ENCODE assay signal across 8 cellular contexts in genomic region chr5:59598547-59598874, GRCh38.
A peak's percentile ranks its signal among the peaks of the same experiment; 100 is the strongest.
DNase-seq lines count a peak whose midpoint lies in the region; ATAC-seq and TF ChIP-seq lines count a peak whose summit lies in the region.

No MANE protein-coding gene starts in this region.

- no peaks in the 10 kb centered on the region for H3K36me3 ChIP-seq in stomach smooth muscle (ENCODE audit: control insufficient read depth in 2 of 2, insufficient read depth in 2 of 2, low read length in 2 of 2)

- H3K27ac ChIP-seq in stomach smooth muscle (ENCODE audit: low read length), result no peak overlapping the region

- no peaks in the 10 kb centered on the region for H3K36me3 Mint-ChIP-seq in activated T-cell treated with anti-CD3 and anti-CD28 coated beads, Interleukin-2, amount 50 U/mL, for 4 hours (ENCODE audit: insufficient read depth)

- ATAC-seq in GM21360 (IDR thresholded peaks at IDR 0.05; ENCODE audit: unreplicated experiment), result peak; percentile 65
- ATAC-seq in activated T-cell treated with anti-CD3 and anti-CD28 coated beads, Interleukin-2, amount 50 U/mL, for 4 hours, result no peak

- H3K27me3 Mint-ChIP-seq in activated T-cell treated with anti-CD3 and anti-CD28 coated beads, Interleukin-2, amount 50 U/mL, for 4 hours (ENCODE audit: low read depth), result no peaks in the 10 kb centered on the region

- H3K9me3 ChIP-seq in stomach smooth muscle (ENCODE audit: control insufficient read depth in 2 of 2, low read length in 2 of 2), result no peaks in the 10 kb centered on the region

- no peak overlapping the region for H3K4me3 Mint-ChIP-seq in activated T-cell treated with anti-CD3 and anti-CD28 coated beads, Interleukin-2, amount 50 U/mL, for 4 hours

- peak overlapping the region in 1 of 2 donors; percentile 52 for H3K9ac ChIP-seq in stomach smooth muscle (ENCODE audit: low read length in 2 of 2)

- H3K4me1 Mint-ChIP-seq in activated T-cell treated with anti-CD3 and anti-CD28 coated beads, Interleukin-2, amount 50 U/mL, for 4 hours (ENCODE audit: low read depth), result peaks cover 3% of the 10 kb centered on the region

- no peak for TF ChIP-seq CTCF in fibroblast of pulmonary artery (IDR thresholded peaks at IDR 0.05; ENCODE audit: low read length, missing control alignments)

- H3K27me3 ChIP-seq in stomach smooth muscle (ENCODE audit: control insufficient read depth in 1 of 2, insufficient read depth in 2 of 2, low read length in 2 of 2), result no peaks in the 10 kb centered on the region

- DNase-seq in NAMALWA (ENCODE audit: low spot score) (peak; percentile 2), fibroblast of pulmonary artery (ENCODE audit: low read depth) (peak; percentile 18), T-helper 1 cell (no peak), amniotic stem cell (lab: John Stamatoyannopoulos, UW) (no peak)
- no peak for DNase-seq in activated T-cell treated with anti-CD3 and anti-CD28 coated beads, Interleukin-2, amount 50 U/mL, for 4 hours
- no peak for DNase-seq in stimulated activated CD4-positive, alpha-beta T cell treated with anti-CD3 and anti-CD28 coated beads, Interleukin-4, amount 100 ng/mL, for 24 hours

- H3K4me3 ChIP-seq in fibroblast of pulmonary artery (replicated peaks; ENCODE audit: low read depth, low read length) (peak overlapping the region; percentile 43), stomach smooth muscle (ENCODE audit: low read length in 2 of 2) (peak overlapping the region; percentile 9 to 57)

- H3K4me1 ChIP-seq in stomach smooth muscle (ENCODE audit: control insufficient read depth, insufficient read depth, low read length), result no peaks in the 10 kb centered on the region

- H3K9me3 Mint-ChIP-seq in activated T-cell treated with anti-CD3 and anti-CD28 coated beads, Interleukin-2, amount 50 U/mL, for 4 hours, result peaks cover 3% of the 10 kb centered on the region

Comparison
In these comparisons a context has a peak if more than half of its experiments do, and no peak if none do; other contexts are left out.
1. DNase-seq: peak in NAMALWA (single experiment) and fibroblast of pulmonary artery (single experiment); none in activated T-cell treated with anti-CD3 and anti-CD28 coated beads, Interleukin-2, amount 50 U/mL, for 4 hours (single experiment), T-helper 1 cell (0 of 5), amniotic stem cell (single experiment) and stimulated activated CD4-positive, alpha-beta T cell treated with anti-CD3 and anti-CD28 coated beads, Interleukin-4, amount 100 ng/mL, for 24 hours (single experiment).